19 cellular contexts compared by ENCODE assay signal in genomic region chr5:36276864-36277263, GRCh38. TPM values are rescaled to one million over a fixed set of nuclear protein-coding genes. Genes with fewer than 3 reads are reported as not detected.
A peak's percentile ranks its signal among the peaks of the same experiment; 100 is the strongest.
DNase-seq lines count a peak whose midpoint lies in the region; ATAC-seq and TF ChIP-seq lines count a peak whose summit lies in the region.
"Had no signal": no experiment of that assay in that cellular context is flagged by ENCODE, and none has a peak within 500 bp of the region (broad histone marks: within the 10 kb centered on the region; RNA-seq: fewer than 3 reads in every experiment).

No MANE protein-coding gene starts in this region.

- H3K27me3 ChIP-seq in thoracic aorta (replicated peaks; ENCODE audit: insufficient read depth), result no peaks in the 10 kb centered on the region
- H3K27me3 ChIP-seq: BLaER1 had no signal

- H3K36me3 ChIP-seq in thoracic aorta, result no peaks in the 10 kb centered on the region
- H3K36me3 ChIP-seq: BLaER1 had no signal

- peak; percentile 15 for DNase-seq in NCI-H2029 (lab: John Stamatoyannopoulos, UW)
- peak in 39 of 58 donors; percentile 5 to 80 (median 39) for DNase-seq in anterior cingulate cortex (lab: John Stamatoyannopoulos, UW)
- DNase-seq in left lobe of liver (ENCODE audit: low spot score), result peak; percentile 63
- no peak for DNase-seq in thoracic aorta (ENCODE audit: low spot score)
- DNase-seq in NCI-H82 (lab: John Stamatoyannopoulos, UW), result no peak
- no peak for DNase-seq in GOT3 (lab: John Stamatoyannopoulos, UW)
- no peak for DNase-seq in HT-29 (ENCODE audit: low spot score)
- DNase-seq: activated CD4-positive, alpha-beta T cell treated with anti-CD3 and anti-CD28 coated beads, Interleukin-2, amount 10 ng/mL, durations not matched to agents 24 days and 14 days; activated CD8-positive, alpha-beta memory T cell treated with anti-CD3 and anti-CD28 coated beads, Interleukin-2, amount 50 U/mL, for 48 hours; activated gamma-delta T cell treated with Interleukin-2 at 50 U/mL for 16 hours; amniotic stem cell; HCEC 1CT; left cardiac atrium; NCI-H2171 treated with DMSO at 0.1 percent for 48 hours; stimulated activated CD4-positive, alpha-beta T cell treated with anti-CD3 and anti-CD28 coated beads, Interleukin-2, amount 100 ng/mL, for 24 hours; stimulated activated naive CD8-positive, alpha-beta T cell treated with anti-CD3 and anti-CD28 coated beads, Interleukin-15, amount 100 ng/mL, for 72 hours had no signal

- TF ChIP-seq CTCF in thoracic aorta (IDR thresholded peaks at IDR 0.05), result no peak

- peak; percentile 88 for ATAC-seq in left lobe of liver
- no peak for ATAC-seq in thoracic aorta (ENCODE audit: insufficient number of reproducible peaks, low FRiP score, low read depth)
- ATAC-seq: K562; stimulated activated naive CD8-positive, alpha-beta T cell treated with anti-CD3 and anti-CD28 coated beads, Interleukin-15, amount 100 ng/mL, for 72 hours had no signal

- no peak overlapping the region for H3K4me3 ChIP-seq in thoracic aorta
- H3K4me3 ChIP-seq: BLaER1, K562 had no signal

- no peaks in the 10 kb centered on the region for H3K9me3 ChIP-seq in thoracic aorta
- H3K9me3 ChIP-seq: BLaER1 had no signal

- peak overlapping the region; percentile 10 to 12 for H3K27ac ChIP-seq in thoracic aorta
- H3K27ac ChIP-seq: BLaER1, HL-60 had no signal

- peaks cover 21 to 84% of the 10 kb centered on the region in 2 donors for H3K4me1 ChIP-seq in thoracic aorta (ENCODE audit: control insufficient read depth in 1 of 2, low read depth in 2 of 2)

RNA-seq across cellular contexts. Expression of gene RANBP3L, which starts 24.8 kb away (rescaled TPM):
- total RNA-seq in left lobe of liver, result 3.3 TPM
- total RNA-seq in thoracic aorta, result 10 to 100 TPM; 10.7 to 25.5 TPM
- not detected in 2 replicates for total RNA-seq in HT-29 (2014; rRNA removed; shearing (Covaris generic))
- total RNA-seq: activated CD4-positive, alpha-beta T cell treated with anti-CD3 and anti-CD28 coated beads, Interleukin-2, amount 10 ng/mL, durations not matched to agents 24 days and 14 days; K562 had no signal

RNA-seq across cellular contexts. Expression of gene NADK2, which starts 35.1 kb away (rescaled TPM):
- 185 TPM for total RNA-seq in left lobe of liver
- 10 to 100 TPM; 16.2 to 31.5 TPM for total RNA-seq in thoracic aorta
- total RNA-seq in HT-29 (2014; rRNA removed; shearing (Covaris generic)), result 12.7 and 13.1 TPM in 2 replicates

Comparison
In these comparisons a context has a peak if more than half of its experiments do, and no peak if none do; other contexts are left out.
1. DNase-seq: peak in NCI-H2029 (single experiment), anterior cingulate cortex (39 of 58) and left lobe of liver (single experiment); none in thoracic aorta (single experiment), NCI-H82 (single experiment), GOT3 (single experiment) and HT-29 (single experiment).